Comparison of ENCODE assay signal across 17 cellular contexts in genomic region chr2:101125799-101126198, GRCh38. TPM values are rescaled to one million over a fixed set of nuclear protein-coding genes. Genes with fewer than 3 reads are reported as not detected.
A peak's percentile ranks its signal among the peaks of the same experiment; 100 is the strongest.
DNase-seq lines count a peak whose midpoint lies in the region; ATAC-seq, FAIRE-seq and TF ChIP-seq lines count a peak whose summit lies in the region.
"Had no signal": no experiment of that assay in that cellular context is flagged by ENCODE, and none has a peak within 500 bp of the region (broad histone marks: within the 10 kb centered on the region; RNA-seq: fewer than 3 reads in every experiment).

No MANE protein-coding gene starts in this region.

- no peak overlapping the region for H3K4me3 Mint-ChIP-seq in stimulated activated naive CD8-positive, alpha-beta T cell treated with anti-CD3 and anti-CD28 coated beads, Interleukin-15, amount 100 ng/mL, for 72 hours
- H3K4me3 Mint-ChIP-seq: activated naive CD4-positive, alpha-beta T cell treated with anti-CD3 and anti-CD28 coated beads, Interleukin-2, amount 50 U/mL, for 24 hours; effector memory CD8-positive, alpha-beta T cell had no signal

- H3K23ac ChIP-seq in mesenchymal stem cell (ENCODE audit: low read length in 2 of 2): no peak overlapping the region

- peak overlapping the region in 1 of 2 experiments; percentile 16 for H3K18ac ChIP-seq in mesenchymal stem cell (ENCODE audit: low read depth in 1 of 2, low read length in 2 of 2)

- ATAC-seq in HCT116 (no peak), HG02870 (IDR thresholded peaks at IDR 0.05; ENCODE audit: unreplicated experiment) (no peak)
- no peak for ATAC-seq in stimulated activated naive CD8-positive, alpha-beta T cell treated with anti-CD3 and anti-CD28 coated beads, Interleukin-15, amount 100 ng/mL, for 72 hours
- ATAC-seq: stimulated activated naive CD8-positive, alpha-beta T cell treated with anti-CD3 and anti-CD28 coated beads, Interleukin-15, Interleukin-2, amounts not matched to agents 100 U/mL and 50 U/mL, for 24 hours had no signal

- H3K4me2 ChIP-seq in HCT116 (ENCODE audit: low read length) (peak overlapping the region; percentile 72), mesenchymal stem cell (ENCODE audit: low read length, poor library complexity, severe bottlenecking) (no peak overlapping the region)

- H3K27me3 ChIP-seq in HCT116 (ENCODE audit: insufficient read depth, low read length) (no peaks in the 10 kb centered on the region), breast epithelium (no peaks in the 10 kb centered on the region), mesenchymal stem cell (ENCODE audit: control insufficient read depth in 1 of 2, insufficient read depth in 1 of 2, low read length in 2 of 2) (no peaks in the 10 kb centered on the region), suprapubic skin (no peaks in the 10 kb centered on the region)
- H3K27me3 ChIP-seq: cardiac muscle cell had no signal

- no peak overlapping the region for H4K8ac ChIP-seq in mesenchymal stem cell (ENCODE audit: low read length)

- no peak for TF ChIP-seq EP300 in suprapubic skin (IDR thresholded peaks at IDR 0.05)

- H3K9me3 Mint-ChIP-seq in stimulated activated naive CD8-positive, alpha-beta T cell treated with anti-CD3 and anti-CD28 coated beads, Interleukin-15, amount 100 ng/mL, for 72 hours: no peaks in the 10 kb centered on the region
- H3K9me3 Mint-ChIP-seq: activated naive CD4-positive, alpha-beta T cell treated with anti-CD3 and anti-CD28 coated beads, Interleukin-2, amount 50 U/mL, for 24 hours; effector memory CD8-positive, alpha-beta T cell had no signal

- no peak overlapping the region for H2BK5ac ChIP-seq in mesenchymal stem cell (ENCODE audit: low read depth, low read length, poor library complexity, severe bottlenecking)

- no TSS peak for BruUV-seq in HCT116 (replicated peaks; lab: Mats Ljungman, UMichigan)

- POLR2A ChIA-PET in HCT116 (lab: Charles Lee): interaction anchor here (0.6 to 0.7 kb wide), 2 partner anchors 15 to 20 kb away, joined by 3 to 4 read pairs; no protein-coding TSS in a partner anchor

- H3K36me3 ChIP-seq in HCT116 (ENCODE audit: control insufficient read depth in 1 of 2, insufficient read depth in 2 of 2, low read length in 2 of 2): no peaks in the 10 kb centered on the region
- no peaks in the 10 kb centered on the region for H3K36me3 ChIP-seq in breast epithelium
- H3K36me3 ChIP-seq in mesenchymal stem cell (ENCODE audit: control insufficient read depth in 1 of 2, insufficient read depth in 2 of 2, low read depth in 1 of 2, low read length in 2 of 2): peaks cover 0 to 6% of the 10 kb centered on the region in 2 experiments
- no peaks in the 10 kb centered on the region for H3K36me3 ChIP-seq in suprapubic skin
- H3K36me3 ChIP-seq: cardiac muscle cell had no signal

- RAD21 ChIA-PET in HCT116 (lab: Charles Lee; ENCODE audit: low non-redundant PET in 1 of 2, low total read pairs in 2 of 2, uncharacterized antibody in 2 of 2, unreplicated experiment in 2 of 2): no interaction called here

- WGBS in mesenchymal stem cell: 80% methylated on average over 3 of the region's 3 CpGs
- 89% methylated on average over 3 of the region's 3 CpGs for WGBS in suprapubic skin

- H4K20me1 ChIP-seq in HCT116 (ENCODE audit: insufficient read depth): no peaks in the 10 kb centered on the region

- H3K14ac ChIP-seq in mesenchymal stem cell (ENCODE audit: low read length in 2 of 2): no peak overlapping the region

- H3K4ac ChIP-seq in mesenchymal stem cell (ENCODE audit: low read depth in 1 of 2, low read length in 2 of 2): no peak overlapping the region

- no peak for FAIRE-seq in frontal cortex (lab: Jason Lieb, UNC)

- no peak overlapping the region for H2BK12ac ChIP-seq in mesenchymal stem cell (ENCODE audit: low read length in 2 of 2)

- H2BK120ac ChIP-seq in mesenchymal stem cell (ENCODE audit: low read depth, low read length): no peak overlapping the region

- peak overlapping the region; percentile 93 for H3K27ac ChIP-seq in HCT116 (ENCODE audit: low read depth, low read length)
- H3K27ac ChIP-seq in breast epithelium: peak overlapping the region; percentile 16 to 85
- H3K27ac ChIP-seq in mesenchymal stem cell (ENCODE audit: low read length, poor library complexity, severe bottlenecking): no peak overlapping the region
- peak overlapping the region; percentile 80 for H3K27ac ChIP-seq in suprapubic skin
- H3K27ac ChIP-seq: cardiac muscle cell had no signal

- H3K27me3 Mint-ChIP-seq in stimulated activated naive CD8-positive, alpha-beta T cell treated with anti-CD3 and anti-CD28 coated beads, Interleukin-15, amount 100 ng/mL, for 72 hours: no peaks in the 10 kb centered on the region
- H3K27me3 Mint-ChIP-seq: activated naive CD4-positive, alpha-beta T cell treated with anti-CD3 and anti-CD28 coated beads, Interleukin-2, amount 50 U/mL, for 24 hours had no signal

- TF ChIP-seq RAD21 in HCT116 (IDR thresholded peaks at IDR 0.05; ENCODE audit: low read depth): no peak

- no peak overlapping the region for H2BK15ac ChIP-seq in mesenchymal stem cell (ENCODE audit: low read depth, poor library complexity, severe bottlenecking)

- H2AK5ac ChIP-seq in mesenchymal stem cell (ENCODE audit: low read length, severe bottlenecking): no peak overlapping the region

- H2AFZ ChIP-seq in HCT116 (ENCODE audit: low read depth, low read length, poor library complexity, severe bottlenecking) (no peak overlapping the region), mesenchymal stem cell (ENCODE audit: low read depth, low read length) (no peak overlapping the region)

- no peak overlapping the region for H4K91ac ChIP-seq in mesenchymal stem cell (ENCODE audit: low read length)

- peak overlapping the region; percentile 54 for H3K9ac ChIP-seq in HCT116 (ENCODE audit: low read length)
- H3K9ac ChIP-seq in mesenchymal stem cell (ENCODE audit: low read length): peak overlapping the region; percentile 68

- H3K4me1 Mint-ChIP-seq in stimulated activated naive CD8-positive, alpha-beta T cell treated with anti-CD3 and anti-CD28 coated beads, Interleukin-15, amount 100 ng/mL, for 72 hours: peaks cover 14% of the 10 kb centered on the region

- peaks cover 4% of the 10 kb centered on the region for H3K79me1 ChIP-seq in mesenchymal stem cell (replicated peaks; ENCODE audit: low read length, poor library complexity, severe bottlenecking)

- CTCF ChIA-PET in HCT116 (lab: Charles Lee): interaction anchor here (1.0 kb wide), 1 partner anchor 89 kb away, joined by 3 read pairs; no protein-coding TSS in a partner anchor

- TF ChIP-seq CTCF in HCT116 (IDR thresholded peaks at IDR 0.05 in 2 of 3, conservative IDR thresholded peaks at IDR 0.05 in 1 of 3; ENCODE audit: borderline replicate concordance in 1 of 3, insufficient read depth in 1 of 3, low read depth in 2 of 3, low read length in 2 of 3): no peak
- no peak for TF ChIP-seq CTCF in breast epithelium (IDR thresholded peaks at IDR 0.05)
- no peak for TF ChIP-seq CTCF in suprapubic skin (IDR thresholded peaks at IDR 0.05)

- DNase-seq in HCT116 (ENCODE audit: low read depth, low spot score) (no peak), breast epithelium (ENCODE audit: low spot score in 2 of 2) (no peak), mesenchymal stem cell (no peak), suprapubic skin (ENCODE audit: low spot score in 2 of 2) (no peak), frontal cortex (ENCODE audit: low spot score in 2 of 2) (no peak), HPDE6-E6E7 (ENCODE audit: extremely low spot score) (no peak)
- DNase-seq in stimulated activated naive CD8-positive, alpha-beta T cell treated with anti-CD3 and anti-CD28 coated beads, Interleukin-15, amount 100 ng/mL, for 72 hours: no peak
- DNase-seq: activated CD4-positive, alpha-beta T cell treated with anti-CD3 and anti-CD28 coated beads for 1 hour; activated CD8-positive, alpha-beta memory T cell treated with anti-CD3 and anti-CD28 coated beads, Interleukin-2, amount 50 U/mL, for 48 hours; effector memory CD8-positive, alpha-beta T cell; glutamatergic neuron; NCI-H1694 treated with DMSO at 0.1 percent for 48 hours; NCI-H524 treated with DMSO at 0.1 percent for 48 hours; stimulated activated naive CD8-positive, alpha-beta T cell treated with anti-CD3 and anti-CD28 coated beads, Interleukin-15, Interleukin-2, amounts not matched to agents 100 U/mL and 50 U/mL, for 24 hours had no signal

- H3K9me3 ChIP-seq in HCT116 (ENCODE audit: control insufficient read depth in 1 of 2, insufficient read depth in 1 of 2, low read depth in 1 of 2, low read length in 2 of 2) (no peaks in the 10 kb centered on the region; a peak in 1 of 4 replicates), breast epithelium (no peaks in the 10 kb centered on the region), mesenchymal stem cell (ENCODE audit: control insufficient read depth, low read length) (no peaks in the 10 kb centered on the region), suprapubic skin (no peaks in the 10 kb centered on the region)

- H3K9me2 ChIP-seq in HCT116 (ENCODE audit: insufficient read depth): no peaks in the 10 kb centered on the region

- peaks cover 87% of the 10 kb centered on the region for H3K79me2 ChIP-seq in HCT116 (ENCODE audit: insufficient read depth, low read length)

- H3K4me3 ChIP-seq in HCT116 (replicated peaks in 1 of 2; ENCODE audit: low read depth in 1 of 2, low read length in 2 of 2) (peak overlapping the region in 1 of 2 experiments; percentile 38; a peak in 2 of 4 replicates), breast epithelium (no peak overlapping the region), mesenchymal stem cell (ENCODE audit: insufficient read depth in 1 of 2, low read depth in 1 of 2, low read length in 2 of 2) (peak overlapping the region in 1 of 2 experiments; percentile 50), suprapubic skin (no peak overlapping the region)
- H3K4me3 ChIP-seq: cardiac muscle cell had no signal

- intact Hi-C loops in HCT116 (cut with micrococcal nuclease) (no loop called here), breast epithelium (cut with DNase I; ENCODE audit: low total_unique reads) (loop anchor here (10.0 kb wide), 1 partner anchor 61 kb away; no protein-coding TSS in a partner anchor)

- H3K4me1 ChIP-seq in HCT116 (ENCODE audit: control insufficient read depth in 1 of 2, insufficient read depth in 2 of 2, low read length in 2 of 2): peaks cover 89 to 92% of the 10 kb centered on the region in 2 experiments
- H3K4me1 ChIP-seq in breast epithelium: peaks cover 0 to 25% of the 10 kb centered on the region in 2 donors
- H3K4me1 ChIP-seq in mesenchymal stem cell (ENCODE audit: control insufficient read depth, insufficient read depth, low read depth, low read length): peaks cover 17% of the 10 kb centered on the region
- H3K4me1 ChIP-seq in suprapubic skin: peaks cover 39% of the 10 kb centered on the region

- H3K27ac Mint-ChIP-seq in stimulated activated naive CD8-positive, alpha-beta T cell treated with anti-CD3 and anti-CD28 coated beads, Interleukin-15, amount 100 ng/mL, for 72 hours: no peak overlapping the region
- H3K27ac Mint-ChIP-seq: activated naive CD4-positive, alpha-beta T cell treated with anti-CD3 and anti-CD28 coated beads, Interleukin-2, amount 50 U/mL, for 24 hours had no signal

- no peak for TF ChIP-seq POLR2A in HCT116 (IDR thresholded peaks at IDR 0.05; ENCODE audit: borderline replicate concordance, extremely low read depth, insufficient read depth, insufficient read length)
- no peak for TF ChIP-seq POLR2A in breast epithelium (IDR thresholded peaks at IDR 0.05)
- no peak for TF ChIP-seq POLR2A in suprapubic skin (IDR thresholded peaks at IDR 0.05)

RNA-seq across cellular contexts. Expression of gene TBC1D8, which starts 25.4 kb away (rescaled TPM):
- total RNA-seq in HCT116 (2021; ENCODE audit: unreplicated experiment) (44.0 TPM), breast epithelium (10 to 100 TPM; 19.5 to 92.4 (median 89.7) TPM), suprapubic skin (100 to 1,000 TPM in 1 of 4 donors, 10 to 100 TPM in 3; 38.8 to 309 (median 68.3) TPM), frontal cortex (6.1 TPM)
- polyA plus RNA-seq in HCT116 (2012): 38.6 and 44.2 TPM in 2 replicates
- 10.0 TPM for polyA plus RNA-seq in mesenchymal stem cell (2013, experiment 1 of 2)
- polyA plus RNA-seq in mesenchymal stem cell (2013, experiment 2 of 2): 10.1 TPM
